In genomic region chr6:16948376-16948775, GRCh38 we compare ENCODE assay signal across 21 cellular contexts.
DNase-seq lines count a peak whose midpoint lies in the region; ATAC-seq, FAIRE-seq and TF ChIP-seq lines count a peak whose summit lies in the region.
"Had no signal": no experiment of that assay in that cellular context is flagged by ENCODE, and none has a peak within 500 bp of the region (broad histone marks: within the 10 kb centered on the region; RNA-seq: fewer than 3 reads in every experiment).

No MANE protein-coding gene starts in this region.

- intact Hi-C loops in PC-3 (cut with micrococcal nuclease): loop anchor here (5.0 kb wide), 2 partner anchors 46 to 101 kb away; no protein-coding TSS in a partner anchor

- peak overlapping the region; percentile 70 for H3K4me2 ChIP-seq in PC-3 (ENCODE audit: low read length)
- H3K4me2 ChIP-seq: KMS-11 had no signal

- peak overlapping the region; percentile 89 for H3K27ac ChIP-seq in ACC112 (ENCODE audit: low read depth, low read length)
- peak overlapping the region; percentile 90 for H3K27ac ChIP-seq in PC-3 (ENCODE audit: low read length)
- H3K27ac ChIP-seq: KMS-11 had no signal

- H3K4me3 Mint-ChIP-seq in activated CD4-positive, alpha-beta memory T cell treated with anti-CD3 and anti-CD28 coated beads, Interleukin-2, amount 10 ng/mL, durations not matched to agents 7 days and 5 days: no peak overlapping the region
- H3K4me3 Mint-ChIP-seq: activated naive CD4-positive, alpha-beta T cell treated with anti-CD3 and anti-CD28 coated beads for 36 hours; CD8-positive, alpha-beta T cell had no signal

- no peak overlapping the region for H3K27ac Mint-ChIP-seq in activated CD4-positive, alpha-beta memory T cell treated with anti-CD3 and anti-CD28 coated beads, Interleukin-2, amount 10 ng/mL, durations not matched to agents 7 days and 5 days
- H3K27ac Mint-ChIP-seq: activated naive CD4-positive, alpha-beta T cell treated with anti-CD3 and anti-CD28 coated beads for 36 hours; CD8-positive, alpha-beta T cell had no signal

- peak; percentile 60 for FAIRE-seq in bronchial epithelial cell (lab: Jason Lieb, UNC)

- H3K9me3 ChIP-seq in PC-3 (ENCODE audit: low read length): no peaks in the 10 kb centered on the region
- H3K9me3 ChIP-seq: ascending aorta, SJSA1 had no signal

- peaks cover 46% of the 10 kb centered on the region for H3K27me3 Mint-ChIP-seq in activated CD4-positive, alpha-beta memory T cell treated with anti-CD3 and anti-CD28 coated beads, Interleukin-2, amount 10 ng/mL, durations not matched to agents 7 days and 5 days

- H4K20me1 ChIP-seq in PC-3 (ENCODE audit: low read length): no peaks in the 10 kb centered on the region

- H3K9me3 Mint-ChIP-seq in activated CD4-positive, alpha-beta memory T cell treated with anti-CD3 and anti-CD28 coated beads, Interleukin-2, amount 10 ng/mL, durations not matched to agents 7 days and 5 days: no peaks in the 10 kb centered on the region
- H3K9me3 Mint-ChIP-seq: activated naive CD4-positive, alpha-beta T cell treated with anti-CD3 and anti-CD28 coated beads for 36 hours; CD8-positive, alpha-beta T cell had no signal

- H3K79me2 ChIP-seq in ACC112 (ENCODE audit: control insufficient read depth, insufficient read depth, low read length, unreplicated experiment): no peaks in the 10 kb centered on the region
- H3K79me2 ChIP-seq in PC-3 (ENCODE audit: low read length): no peaks in the 10 kb centered on the region

- BruUV-seq in PC-3 (replicated peaks; lab: Mats Ljungman, UMichigan): no TSS peak

- H3K4me1 ChIP-seq in ACC112 (ENCODE audit: control insufficient read depth, insufficient read depth, low read length, unreplicated experiment): peaks cover 27% of the 10 kb centered on the region
- peaks cover 22% of the 10 kb centered on the region for H3K4me1 ChIP-seq in PC-3 (ENCODE audit: insufficient read depth, low read length)

- H3K27me3 ChIP-seq in ACC112 (ENCODE audit: insufficient read depth, low read length) (no peaks in the 10 kb centered on the region), PC-3 (ENCODE audit: low read length) (no peaks in the 10 kb centered on the region), bronchial epithelial cell (ENCODE audit: control insufficient read depth, insufficient read depth, low read length) (no peaks in the 10 kb centered on the region)
- H3K27me3 ChIP-seq: ascending aorta, SJSA1 had no signal

- CTCF ChIA-PET in PC-3 (lab: Charles Lee): no interaction called here
- CTCF ChIA-PET in activated CD4-positive, alpha-beta memory T cell treated with anti-CD3 and anti-CD28 coated beads, Interleukin-2, amount 10 ng/mL, durations not matched to agents 7 days and 5 days (lab: Charles Lee): interaction anchor here (1.1 kb wide), 1 partner anchor 17 kb away, joined by 3 read pairs; no protein-coding TSS in a partner anchor

- H2AFZ ChIP-seq in ACC112 (ENCODE audit: low read length, unreplicated experiment): peak overlapping the region; percentile 54
- no peak overlapping the region for H2AFZ ChIP-seq in PC-3 (ENCODE audit: low read length)

- peaks cover 5% of the 10 kb centered on the region for H3F3A ChIP-seq in PC-3 (ENCODE audit: low read length, unreplicated experiment)

- DNase-seq in PC-3 (no peak), bronchial epithelial cell (ENCODE audit: low read depth) (no peak), left lobe of liver (ENCODE audit: low spot score) (no peak), occipital lobe (lab: John Stamatoyannopoulos, UW) (no peak), globus pallidus (ENCODE audit: low spot score) (no peak), DMS 273 treated with DMSO at 0.1 percent for 48 hours (lab: John Stamatoyannopoulos, UW) (no peak)
- DNase-seq in activated CD4-positive, alpha-beta memory T cell treated with anti-CD3 and anti-CD28 coated beads, Interleukin-2, amount 10 ng/mL, durations not matched to agents 7 days and 5 days: no peak
- DNase-seq: activated CD4-positive, alpha-beta T cell treated with anti-CD3 and anti-CD28 coated beads, Interleukin-2, amount 50 U/mL, for 4 hours; activated naive CD4-positive, alpha-beta T cell treated with anti-CD3 and anti-CD28 coated beads for 36 hours; activated T-cell treated with anti-CD3 and anti-CD28 coated beads, Interleukin-2, amount 50 U/mL, for 1 hour; CD8-positive, alpha-beta T cell; effector memory CD4-positive, alpha-beta T cell; hypothalamus; NCI-H1930; NCI-H82; right cardiac atrium had no signal

- no peaks in the 10 kb centered on the region for H3K36me3 Mint-ChIP-seq in activated CD4-positive, alpha-beta memory T cell treated with anti-CD3 and anti-CD28 coated beads, Interleukin-2, amount 10 ng/mL, durations not matched to agents 7 days and 5 days (ENCODE audit: low read depth)
- H3K36me3 Mint-ChIP-seq: CD8-positive, alpha-beta T cell had no signal

- peak overlapping the region; percentile 47; the same call in 1 of the 2 replicates for H3K9ac ChIP-seq in PC-3 (ENCODE audit: low read length)
- H3K9ac ChIP-seq: KMS-11 had no signal

- H3K4me3 ChIP-seq in ACC112 (ENCODE audit: low read depth, low read length): peak overlapping the region; percentile 3; the same call in 1 of the 2 replicates
- no peak overlapping the region for H3K4me3 ChIP-seq in PC-3 (ENCODE audit: low read length)
- no peak overlapping the region for H3K4me3 ChIP-seq in bronchial epithelial cell (ENCODE audit: low read depth, low read length)
- H3K4me3 ChIP-seq: ascending aorta, lung, SJSA1 had no signal

- no peaks in the 10 kb centered on the region for H3K9me2 ChIP-seq in PC-3 (replicated peaks; ENCODE audit: low read length)

- ATAC-seq in PC-3 (no peak), left lobe of liver (peak; percentile 47)
- ATAC-seq: CD8-positive, alpha-beta T cell had no signal

- H3K36me3 ChIP-seq in ACC112 (ENCODE audit: insufficient read depth, low read length) (no peaks in the 10 kb centered on the region), PC-3 (ENCODE audit: low read depth, low read length) (no peaks in the 10 kb centered on the region), bronchial epithelial cell (ENCODE audit: control insufficient read depth, insufficient read depth, low read length) (no peaks in the 10 kb centered on the region)
- H3K36me3 ChIP-seq: ascending aorta, SJSA1 had no signal

- TF ChIP-seq CTCF in PC-3 (conservative IDR thresholded peaks at IDR 0.05; ENCODE audit: low read depth, low read length): no peak
- no peak for TF ChIP-seq CTCF in bronchial epithelial cell (IDR thresholded peaks at IDR 0.05; ENCODE audit: insufficient read depth, low read length, severe bottlenecking)

- POLR2A ChIA-PET in PC-3 (lab: Charles Lee; ENCODE audit: unreplicated experiment): no interaction called here
- POLR2A ChIA-PET in activated CD4-positive, alpha-beta memory T cell treated with anti-CD3 and anti-CD28 coated beads, Interleukin-2, amount 10 ng/mL, durations not matched to agents 7 days and 5 days (lab: Charles Lee): no interaction called here

- H3K4me1 Mint-ChIP-seq in activated CD4-positive, alpha-beta memory T cell treated with anti-CD3 and anti-CD28 coated beads, Interleukin-2, amount 10 ng/mL, durations not matched to agents 7 days and 5 days: peaks cover 4% of the 10 kb centered on the region
